Comparison of ENCODE assay signal across 8 cellular contexts in the genomic region with DNA sequence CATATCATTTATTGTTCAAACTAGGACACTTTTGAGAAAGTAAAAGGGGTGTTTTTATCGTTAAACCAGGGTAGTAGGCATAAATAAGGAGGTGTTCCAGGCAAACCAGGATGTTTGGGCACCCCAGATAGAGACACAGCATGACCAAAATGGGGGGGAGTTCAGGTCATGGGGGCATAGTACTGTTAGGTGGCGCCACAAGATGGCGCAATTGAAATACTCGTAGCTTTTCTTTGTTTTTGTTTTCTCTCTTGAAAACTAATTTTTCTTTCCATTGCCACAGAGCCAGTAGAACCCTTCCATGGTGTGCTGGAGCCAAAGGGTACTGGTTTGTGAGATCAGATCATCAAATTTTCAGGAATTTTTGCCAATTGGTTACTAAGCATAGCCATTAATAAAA.
DNase-seq lines count a peak whose midpoint lies in the region; ATAC-seq and TF ChIP-seq lines count a peak whose summit lies in the region.

No MANE protein-coding gene starts in this region.

- no peaks in the 10 kb centered on the region for H3K79me2 ChIP-seq in GM23338 (replicated peaks; ENCODE audit: insufficient read depth)

- H3K4me2 ChIP-seq in GM23338 = no peak overlapping the region

- H4K20me1 ChIP-seq in GM23338 (replicated peaks; ENCODE audit: insufficient read depth) = no peaks in the 10 kb centered on the region

- intact Hi-C loops in breast epithelium (cut with DNase I; ENCODE audit: low total_unique reads) = no loop called here

- no peak overlapping the region for H3K27ac Mint-ChIP-seq in GM23338

- H3K9me3 Mint-ChIP-seq in GM23338 = no peaks in the 10 kb centered on the region

- peaks cover 45% of the 10 kb centered on the region for H3K4me1 Mint-ChIP-seq in GM23338

- no peak for ATAC-seq in GM23338
- no peak for ATAC-seq in GM21360 (IDR thresholded peaks at IDR 0.05; ENCODE audit: unreplicated experiment)
- no peak for ATAC-seq in HG02642 (IDR thresholded peaks at IDR 0.05; ENCODE audit: poor library complexity, unreplicated experiment)

- no peaks in the 10 kb centered on the region; the same call in 2 of the 3 replicates for H3K36me3 Mint-ChIP-seq in GM23338 (ENCODE audit: low read depth)

- H3K36me3 ChIP-seq in GM23338 (ENCODE audit: insufficient read depth) (no peaks in the 10 kb centered on the region), Peyer's patch (no peaks in the 10 kb centered on the region), breast epithelium (no peaks in the 10 kb centered on the region)

- no peak overlapping the region for H3K4me3 Mint-ChIP-seq in GM23338

- H3K27me3 Mint-ChIP-seq in GM23338 (ENCODE audit: insufficient read depth, low read depth, poor library complexity) = peaks cover 6% of the 10 kb centered on the region

- H3K27ac ChIP-seq in GM23338 (ENCODE audit: low read depth) (no peak overlapping the region), Peyer's patch (no peak overlapping the region), breast epithelium (no peak overlapping the region)

- H3K4me1 ChIP-seq in GM23338 (ENCODE audit: insufficient read depth) = peaks cover 33% of the 10 kb centered on the region
- no peaks in the 10 kb centered on the region for H3K4me1 ChIP-seq in Peyer's patch
- no peaks in the 10 kb centered on the region for H3K4me1 ChIP-seq in breast epithelium

- peaks cover 2% of the 10 kb centered on the region; the same call in 1 of the 2 replicates for H3K27me3 ChIP-seq in GM23338 (ENCODE audit: insufficient read depth)
- no peaks in the 10 kb centered on the region for H3K27me3 ChIP-seq in Peyer's patch
- peaks cover 0 to 76% of the 10 kb centered on the region in 2 donors for H3K27me3 ChIP-seq in breast epithelium

- H3K9me3 ChIP-seq in Peyer's patch (no peaks in the 10 kb centered on the region), breast epithelium (no peaks in the 10 kb centered on the region)

- TF ChIP-seq CTCF in GM23338 (conservative IDR thresholded peaks at IDR 0.05; ENCODE audit: low read depth in 2 of 2) (peak; percentile 58 to 63), Peyer's patch (IDR thresholded peaks at IDR 0.05) (peak in 5 of 6 experiments; percentile 6 to 55 (median 47)), breast epithelium (IDR thresholded peaks at IDR 0.05) (peak in 2 of 3 donors; percentile 23 to 32)

- no peak overlapping the region for H2AFZ ChIP-seq in GM23338

- no peaks in the 10 kb centered on the region for H3K9me2 ChIP-seq in GM23338 (ENCODE audit: insufficient read depth)

- H3K4me3 ChIP-seq in GM23338 (no peak overlapping the region), Peyer's patch (no peak overlapping the region), breast epithelium (no peak overlapping the region)

- TF ChIP-seq POLR2A in Peyer's patch (IDR thresholded peaks at IDR 0.05) = no peak
- TF ChIP-seq POLR2A in breast epithelium (IDR thresholded peaks at IDR 0.05) = no peak

- no peaks in the 10 kb centered on the region for H3F3A ChIP-seq in GM23338 (replicated peaks; ENCODE audit: low read depth)

- DNase-seq in Ammon's horn (ENCODE audit: low spot score) = peak; percentile 21
- DNase-seq in GM23338 (ENCODE audit: low spot score) = peak; percentile 43
- peak in 2 of 3 donors; percentile 27 to 60 for DNase-seq in Peyer's patch
- no peak for DNase-seq in breast epithelium (ENCODE audit: low spot score in 2 of 2)
- DNase-seq in lung microvascular endothelial cell (ENCODE audit: low read depth in 2 of 2) = peak; percentile 33 to 63
- DNase-seq in DMS114 treated with DMSO at 0.1 percent for 48 hours (lab: John Stamatoyannopoulos, UW; ENCODE audit: unreplicated experiment) = no peak

TF ChIP-seq in GM23338, 12 proteins besides CTCF, POLR2A, EP300 and RAD21 (continues in another document):
- TF ChIP-seq JUNB (IDR thresholded peaks at IDR 0.05; ENCODE audit: unreplicated experiment) = no peak
- TF ChIP-seq EZH2 (IDR thresholded peaks at IDR 0.05; ENCODE audit: low read depth, unreplicated experiment) = no peak
- TF ChIP-seq ZNF331 (CRISPR knock-in tag; IDR thresholded peaks at IDR 0.05; ENCODE audit: low read depth) = no peak
- TF ChIP-seq, protein P1, sequence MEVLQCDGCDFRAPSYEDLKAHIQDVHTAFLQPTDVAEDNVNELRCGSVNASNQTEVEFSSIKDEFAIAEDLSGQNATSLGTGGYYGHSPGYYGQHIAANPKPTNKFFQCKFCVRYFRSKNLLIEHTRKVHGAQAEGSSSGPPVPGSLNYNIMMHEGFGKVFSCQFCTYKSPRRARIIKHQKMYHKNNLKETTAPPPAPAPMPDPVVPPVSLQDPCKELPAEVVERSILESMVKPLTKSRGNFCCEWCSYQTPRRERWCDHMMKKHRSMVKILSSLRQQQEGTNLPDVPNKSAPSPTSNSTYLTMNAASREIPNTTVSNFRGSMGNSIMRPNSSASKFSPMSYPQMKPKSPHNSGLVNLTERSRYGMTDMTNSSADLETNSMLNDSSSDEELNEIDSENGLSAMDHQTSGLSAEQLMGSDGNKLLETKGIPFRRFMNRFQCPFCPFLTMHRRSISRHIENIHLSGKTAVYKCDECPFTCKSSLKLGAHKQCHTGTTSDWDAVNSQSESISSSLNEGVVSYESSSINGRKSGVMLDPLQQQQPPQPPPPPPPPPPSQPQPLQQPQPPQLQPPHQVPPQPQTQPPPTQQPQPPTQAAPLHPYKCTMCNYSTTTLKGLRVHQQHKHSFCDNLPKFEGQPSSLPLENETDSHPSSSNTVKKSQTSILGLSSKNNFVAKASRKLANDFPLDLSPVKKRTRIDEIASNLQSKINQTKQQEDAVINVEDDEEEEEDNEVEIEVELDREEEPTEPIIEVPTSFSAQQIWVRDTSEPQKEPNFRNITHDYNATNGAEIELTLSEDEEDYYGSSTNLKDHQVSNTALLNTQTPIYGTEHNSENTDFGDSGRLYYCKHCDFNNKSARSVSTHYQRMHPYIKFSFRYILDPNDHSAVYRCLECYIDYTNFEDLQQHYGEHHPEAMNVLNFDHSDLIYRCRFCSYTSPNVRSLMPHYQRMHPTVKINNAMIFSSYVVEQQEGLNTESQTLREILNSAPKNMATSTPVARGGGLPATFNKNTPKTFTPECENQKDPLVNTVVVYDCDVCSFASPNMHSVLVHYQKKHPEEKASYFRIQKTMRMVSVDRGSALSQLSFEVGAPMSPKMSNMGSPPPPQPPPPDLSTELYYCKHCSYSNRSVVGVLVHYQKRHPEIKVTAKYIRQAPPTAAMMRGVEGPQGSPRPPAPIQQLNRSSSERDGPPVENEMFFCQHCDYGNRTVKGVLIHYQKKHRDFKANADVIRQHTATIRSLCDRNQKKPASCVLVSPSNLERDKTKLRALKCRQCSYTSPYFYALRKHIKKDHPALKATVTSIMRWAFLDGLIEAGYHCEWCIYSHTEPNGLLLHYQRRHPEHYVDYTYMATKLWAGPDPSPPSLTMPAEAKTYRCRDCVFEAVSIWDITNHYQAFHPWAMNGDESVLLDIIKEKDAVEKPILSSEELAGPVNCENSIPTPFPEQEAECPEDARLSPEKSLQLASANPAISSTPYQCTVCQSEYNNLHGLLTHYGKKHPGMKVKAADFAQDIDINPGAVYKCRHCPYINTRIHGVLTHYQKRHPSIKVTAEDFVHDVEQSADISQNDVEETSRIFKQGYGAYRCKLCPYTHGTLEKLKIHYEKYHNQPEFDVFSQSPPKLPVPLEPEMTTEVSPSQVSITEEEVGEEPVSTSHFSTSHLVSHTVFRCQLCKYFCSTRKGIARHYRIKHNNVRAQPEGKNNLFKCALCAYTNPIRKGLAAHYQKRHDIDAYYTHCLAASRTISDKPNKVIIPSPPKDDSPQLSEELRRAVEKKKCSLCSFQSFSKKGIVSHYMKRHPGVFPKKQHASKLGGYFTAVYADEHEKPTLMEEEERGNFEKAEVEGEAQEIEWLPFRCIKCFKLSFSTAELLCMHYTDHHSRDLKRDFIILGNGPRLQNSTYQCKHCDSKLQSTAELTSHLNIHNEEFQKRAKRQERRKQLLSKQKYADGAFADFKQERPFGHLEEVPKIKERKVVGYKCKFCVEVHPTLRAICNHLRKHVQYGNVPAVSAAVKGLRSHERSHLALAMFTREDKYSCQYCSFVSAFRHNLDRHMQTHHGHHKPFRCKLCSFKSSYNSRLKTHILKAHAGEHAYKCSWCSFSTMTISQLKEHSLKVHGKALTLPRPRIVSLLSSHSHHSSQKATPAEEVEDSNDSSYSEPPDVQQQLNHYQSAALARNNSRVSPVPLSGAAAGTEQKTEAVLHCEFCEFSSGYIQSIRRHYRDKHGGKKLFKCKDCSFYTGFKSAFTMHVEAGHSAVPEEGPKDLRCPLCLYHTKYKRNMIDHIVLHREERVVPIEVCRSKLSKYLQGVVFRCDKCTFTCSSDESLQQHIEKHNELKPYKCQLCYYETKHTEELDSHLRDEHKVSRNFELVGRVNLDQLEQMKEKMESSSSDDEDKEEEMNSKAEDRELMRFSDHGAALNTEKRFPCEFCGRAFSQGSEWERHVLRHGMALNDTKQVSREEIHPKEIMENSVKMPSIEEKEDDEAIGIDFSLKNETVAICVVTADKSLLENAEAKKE (CRISPR knock-in tag; IDR thresholded peaks at IDR 0.05) = no peak
- TF ChIP-seq, protein P2, sequence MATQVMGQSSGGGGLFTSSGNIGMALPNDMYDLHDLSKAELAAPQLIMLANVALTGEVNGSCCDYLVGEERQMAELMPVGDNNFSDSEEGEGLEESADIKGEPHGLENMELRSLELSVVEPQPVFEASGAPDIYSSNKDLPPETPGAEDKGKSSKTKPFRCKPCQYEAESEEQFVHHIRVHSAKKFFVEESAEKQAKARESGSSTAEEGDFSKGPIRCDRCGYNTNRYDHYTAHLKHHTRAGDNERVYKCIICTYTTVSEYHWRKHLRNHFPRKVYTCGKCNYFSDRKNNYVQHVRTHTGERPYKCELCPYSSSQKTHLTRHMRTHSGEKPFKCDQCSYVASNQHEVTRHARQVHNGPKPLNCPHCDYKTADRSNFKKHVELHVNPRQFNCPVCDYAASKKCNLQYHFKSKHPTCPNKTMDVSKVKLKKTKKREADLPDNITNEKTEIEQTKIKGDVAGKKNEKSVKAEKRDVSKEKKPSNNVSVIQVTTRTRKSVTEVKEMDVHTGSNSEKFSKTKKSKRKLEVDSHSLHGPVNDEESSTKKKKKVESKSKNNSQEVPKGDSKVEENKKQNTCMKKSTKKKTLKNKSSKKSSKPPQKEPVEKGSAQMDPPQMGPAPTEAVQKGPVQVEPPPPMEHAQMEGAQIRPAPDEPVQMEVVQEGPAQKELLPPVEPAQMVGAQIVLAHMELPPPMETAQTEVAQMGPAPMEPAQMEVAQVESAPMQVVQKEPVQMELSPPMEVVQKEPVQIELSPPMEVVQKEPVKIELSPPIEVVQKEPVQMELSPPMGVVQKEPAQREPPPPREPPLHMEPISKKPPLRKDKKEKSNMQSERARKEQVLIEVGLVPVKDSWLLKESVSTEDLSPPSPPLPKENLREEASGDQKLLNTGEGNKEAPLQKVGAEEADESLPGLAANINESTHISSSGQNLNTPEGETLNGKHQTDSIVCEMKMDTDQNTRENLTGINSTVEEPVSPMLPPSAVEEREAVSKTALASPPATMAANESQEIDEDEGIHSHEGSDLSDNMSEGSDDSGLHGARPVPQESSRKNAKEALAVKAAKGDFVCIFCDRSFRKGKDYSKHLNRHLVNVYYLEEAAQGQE (IDR thresholded peaks at IDR 0.05; ENCODE audit: unreplicated experiment) = no peak
- TF ChIP-seq ZNF114 (CRISPR knock-in tag; IDR thresholded peaks at IDR 0.05) = no peak
- no peak for TF ChIP-seq CREB1 (CRISPR knock-in tag; IDR thresholded peaks at IDR 0.05; ENCODE audit: low read depth)
- no peak for TF ChIP-seq STAT1 (IDR thresholded peaks at IDR 0.05; ENCODE audit: unreplicated experiment)

Comparison
In these comparisons a context has a peak if more than half of its experiments do, and no peak if none do; other contexts are left out.
1. DNase-seq: peak in Ammon's horn (single experiment), GM23338 (single experiment), Peyer's patch (2 of 3) and lung microvascular endothelial cell (2 of 2); none in breast epithelium (0 of 2) and DMS114 treated with DMSO at 0.1 percent for 48 hours (single experiment).
2. Peak in every context shown above with its lines, with median percentiles within 50 percentile points of each other: CTCF ChIP-seq.